21 cellular contexts compared by ENCODE assay signal in the genomic region with DNA sequence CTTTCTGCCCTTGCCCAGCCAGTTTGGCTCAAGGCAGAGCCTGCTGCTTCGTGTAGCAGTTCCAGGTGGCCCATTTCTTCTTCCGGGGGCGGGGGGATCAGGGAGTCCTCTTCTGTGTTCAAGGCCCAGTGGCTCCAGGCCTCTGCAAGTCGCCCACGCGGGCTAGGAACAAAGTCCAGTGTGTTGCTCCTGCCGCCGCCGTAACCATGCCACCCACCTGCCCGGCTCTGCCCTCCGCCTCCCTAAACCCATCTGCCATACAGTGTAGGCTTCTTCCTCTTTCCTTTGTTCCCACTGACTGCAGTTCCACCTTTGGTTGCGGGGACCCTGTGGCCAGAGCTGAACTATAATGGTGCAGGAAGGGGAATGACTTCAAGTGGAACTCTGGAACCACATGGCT. TPM values are rescaled to one million over a fixed set of nuclear protein-coding genes. Genes with fewer than 3 reads are reported as not detected.
DNase-seq lines count a peak whose midpoint lies in the region; ATAC-seq, FAIRE-seq and TF ChIP-seq lines count a peak whose summit lies in the region.
"Had no signal": no experiment of that assay in that cellular context is flagged by ENCODE, and none has a peak within 500 bp of the region (broad histone marks: within the 10 kb centered on the region; RNA-seq: fewer than 3 reads in every experiment).

No MANE protein-coding gene starts in this region.

- TF ChIP-seq EP300 in HepG2 (IDR thresholded peaks at IDR 0.05; ENCODE audit: low read depth in 2 of 2, low read length in 2 of 2), result no peak
- TF ChIP-seq EP300 in HepG2 (CRISPR knock-in tag; IDR thresholded peaks at IDR 0.05; ENCODE audit: borderline replicate concordance), result no peak
- no peak for TF ChIP-seq EP300 in sigmoid colon (IDR thresholded peaks at IDR 0.05)

- peak; percentile 11; the same call in 2 of the 3 replicates for ATAC-seq in HepG2
- ATAC-seq: activated T-cell treated with anti-CD3 and anti-CD28 coated beads, Interleukin-2, amount 50 U/mL, for 72 hours had no signal

- TF ChIP-seq CTCF in HepG2 (CRISPR knock-in tag; IDR thresholded peaks at IDR 0.05) (no peak), type B pancreatic cell (conservative IDR thresholded peaks at IDR 0.05) (no peak), sigmoid colon (IDR thresholded peaks at IDR 0.05) (no peak)

- peaks cover 19 to 25% of the 10 kb centered on the region in 2 experiments for H3K36me3 ChIP-seq in HepG2 (replicated peaks in 1 of 2; ENCODE audit: control insufficient read depth in 1 of 2, insufficient read depth in 2 of 2, low read length in 2 of 2)
- H3K36me3 ChIP-seq in sigmoid colon, result no peaks in the 10 kb centered on the region
- H3K36me3 ChIP-seq: colonic mucosa, neutrophil had no signal

- WGBS in HepG2 (ENCODE audit: low lambda C conversion rate), result 64% methylated on average over 11 of the region's 12 CpGs
- 26 to 69% methylated on average over 12 of the region's 12 CpGs for WGBS in sigmoid colon, 2 donors

- H3K27ac ChIP-seq in HepG2 (ENCODE audit: extremely low read length, insufficient read depth, low read length), result no peak overlapping the region
- no peak overlapping the region for H3K27ac ChIP-seq in sigmoid colon
- H3K27ac ChIP-seq: colonic mucosa, neutrophil had no signal

- H3K4me1 ChIP-seq in HepG2 (ENCODE audit: insufficient read depth, low read length) (peaks cover 35% of the 10 kb centered on the region), sigmoid colon (peaks cover 0 to 16% (median 6%) of the 10 kb centered on the region in 4 donors)
- H3K4me1 ChIP-seq: colonic mucosa had no signal

- TF ChIP-seq RAD21 in HepG2 (CRISPR knock-in tag; IDR thresholded peaks at IDR 0.05), result no peak

- H3K4me3 Mint-ChIP-seq in type B pancreatic cell, result no peak overlapping the region
- H3K4me3 Mint-ChIP-seq: activated naive CD8-positive, alpha-beta T cell; activated T-cell treated with anti-CD3 and anti-CD28 coated beads, Interleukin-2, amount 50 U/mL, for 72 hours had no signal

- H4K20me1 ChIP-seq in HepG2 (ENCODE audit: insufficient read depth, low read length), result no peaks in the 10 kb centered on the region

- H3K27me3 ChIP-seq in HepG2 (ENCODE audit: control insufficient read depth in 1 of 2, insufficient read depth in 2 of 2, low read length in 2 of 2) (no peaks in the 10 kb centered on the region), sigmoid colon (peaks cover 0 to 8% (median 0%) of the 10 kb centered on the region in 3 donors)
- H3K27me3 ChIP-seq: BLaER1 treated with 17β-estradiol and CSF1 and Interleukin-3, amounts not matched to agents 10 nM and 100 nM; colonic mucosa; neutrophil; stomach had no signal

- POLR2A ChIA-PET in HepG2 (lab: Yijun Ruan, JAX), result interaction anchor here (1.1 kb wide), 1 partner anchor 51 kb away, joined by 3 read pairs; a partner anchor contains a TSS

- H3K36me3 Mint-ChIP-seq in type B pancreatic cell, result peaks cover 4% of the 10 kb centered on the region
- H3K36me3 Mint-ChIP-seq: activated naive CD8-positive, alpha-beta T cell had no signal

- peak overlapping the region; percentile 20; the same call in 1 of the 2 replicates for H3K4me2 ChIP-seq in HepG2 (ENCODE audit: low read depth, low read length)

- H3K4me3 ChIP-seq in HepG2 (replicated peaks in 1 of 3; ENCODE audit: insufficient read depth in 1 of 3, low read depth in 2 of 3, low read length in 3 of 3) (no peak overlapping the region), sigmoid colon (no peak overlapping the region)
- H3K4me3 ChIP-seq: BLaER1 treated with 17β-estradiol and CSF1 and Interleukin-3, amounts not matched to agents 10 nM and 100 nM; colonic mucosa; stomach had no signal

- H3K9ac ChIP-seq in HepG2 (ENCODE audit: insufficient read depth, low read depth, low read length), result no peak overlapping the region

- H3K27ac Mint-ChIP-seq in type B pancreatic cell, result peak overlapping the region; percentile 54
- H3K27ac Mint-ChIP-seq: activated naive CD8-positive, alpha-beta T cell; activated T-cell treated with anti-CD3 and anti-CD28 coated beads, Interleukin-2, amount 50 U/mL, for 72 hours had no signal

- no peaks in the 10 kb centered on the region for H3K9me3 ChIP-seq in HepG2 (ENCODE audit: low read length)
- H3K9me3 ChIP-seq in sigmoid colon, result no peaks in the 10 kb centered on the region
- H3K9me3 ChIP-seq: BLaER1 treated with 17β-estradiol and CSF1 and Interleukin-3, amounts not matched to agents 10 nM and 100 nM; colonic mucosa; neutrophil; stomach had no signal

- H3K9me3 Mint-ChIP-seq in type B pancreatic cell, result no peaks in the 10 kb centered on the region
- H3K9me3 Mint-ChIP-seq: activated T-cell treated with anti-CD3 and anti-CD28 coated beads, Interleukin-2, amount 50 U/mL, for 72 hours had no signal

- TF ChIP-seq POLR2A in HepG2 (IDR thresholded peaks at IDR 0.05; ENCODE audit: insufficient read depth in 1 of 2, low read depth in 2 of 2, low read length in 2 of 2), result no peak
- TF ChIP-seq POLR2A in sigmoid colon (IDR thresholded peaks at IDR 0.05), result no peak

- H3K79me2 ChIP-seq in HepG2 (ENCODE audit: insufficient read depth, low read length), result peaks cover 34% of the 10 kb centered on the region

- in situ Hi-C loops in HepG2 (cut with HindIII; ENCODE audit: extremely low pct_ligation_motif_present, low pct_unique_long_range_greater_than_20kb), result loop anchor here (10.0 kb wide), 1 partner anchor 52 kb away; a partner anchor contains a TSS

- H3K4me1 Mint-ChIP-seq in type B pancreatic cell (ENCODE audit: unreplicated experiment), result peaks cover 28% of the 10 kb centered on the region

- DNase-seq in NOMO-1 treated with DMSO at 0.1 percent for 48 hours (lab: John Stamatoyannopoulos, UW; ENCODE audit: unreplicated experiment) (peak; percentile 3), NOMO-1 treated with dmso at 0.1 percent for 144 hours (lab: John Stamatoyannopoulos, UW; ENCODE audit: unreplicated experiment) (no peak), SW480 (ENCODE audit: low spot score) (peak; percentile 73), HepG2 (ENCODE audit: low spot score) (no peak), type B pancreatic cell (ENCODE audit: extremely low spot score, unreplicated experiment) (no peak), sigmoid colon (no peak), anterior cingulate cortex (lab: John Stamatoyannopoulos, UW) (no peak)
- no peak for DNase-seq in central memory CD4-positive, alpha-beta T cell
- DNase-seq: activated CD4-positive, alpha-beta T cell treated with anti-CD3 and anti-CD28 coated beads for 4 hours; activated T-cell treated with anti-CD3 and anti-CD28 coated beads, Interleukin-2, amount 50 U/mL, for 72 hours; colonic mucosa; left cardiac atrium; midbrain; MV-4-11; NCI-H2029 treated with DMSO at 0.1 percent for 48 hours; stimulated activated CD4-positive, alpha-beta T cell treated with anti-CD3 and anti-CD28 coated beads, Interleukin-4, amount 100 ng/mL, for 4 hours; stomach had no signal

- H2AFZ ChIP-seq in HepG2 (ENCODE audit: low read length), result no peak overlapping the region

- no TSS peak for BruUV-seq in HepG2 (replicated peaks; lab: Mats Ljungman, UMichigan)

- intact Hi-C loops in HepG2 (cut with micrococcal nuclease; ENCODE audit: unreplicated experiment), result no loop called here
- intact Hi-C loops in sigmoid colon (cut with DNase I), result no loop called here

- CTCF ChIA-PET in HepG2 (lab: Yijun Ruan, JAX; ENCODE audit: low intra/inter-chr PET ratio, low total read pairs), result no interaction called here

- FAIRE-seq in HepG2 (lab: Jason Lieb, UNC), result no peak
- FAIRE-seq: A204.1 had no signal

- H3K27me3 Mint-ChIP-seq in type B pancreatic cell, result no peaks in the 10 kb centered on the region
- H3K27me3 Mint-ChIP-seq: activated naive CD8-positive, alpha-beta T cell had no signal

RNA-seq across cellular contexts. Expression of a gene that starts 43.9 kb away (rescaled TPM):
- total RNA-seq in HepG2 (2016; rRNA removed; fragmentation: Illumina TruSeq; extraction: Trizol) (21.0 and 25.5 TPM in 2 replicates), type B pancreatic cell (ENCODE audit: low replicate concordance) (35.2 and 38.2 TPM in 2 replicates), sigmoid colon (10 to 100 TPM; 64.2 to 96.9 (median 89.1) TPM)
- total RNA-seq in HepG2 (2016; cell fraction: cytosol; rRNA removed; fragmentation: Illumina TruSeq; extraction: Trizol; ENCODE audit: low read depth), result 4.5 and 4.8 TPM in 2 replicates
- 19.0 and 26.0 TPM in 2 replicates for total RNA-seq in HepG2 (2016; cell fraction: insoluble cytoplasmic fraction; rRNA removed; fragmentation: Illumina TruSeq; extraction: Trizol)
- 20.6 and 21.0 TPM in 2 replicates for total RNA-seq in HepG2 (2016; cell fraction: membrane; rRNA removed; fragmentation: Illumina TruSeq; extraction: Trizol)
- 15.5 and 17.7 TPM in 2 replicates for total RNA-seq in HepG2 (2016; cell fraction: nucleus; rRNA removed; fragmentation: Illumina TruSeq; extraction: Trizol)
- polyA plus RNA-seq in HepG2 (2011; rRNA removed) (44.1 and 45.7 TPM in 2 replicates), sigmoid colon (10 to 100 TPM; 12.6 to 31.2 (median 13.9) TPM)
- 30.8 and 42.8 TPM in 2 replicates for polyA plus RNA-seq in HepG2 (2011; cell fraction: cytosol; rRNA removed)
- 50.7 and 72.8 TPM in 2 replicates for polyA plus RNA-seq in HepG2 (2011; cell fraction: nucleus; rRNA removed)
- polyA plus RNA-seq in HepG2 (2012), result 18.6 and 23.1 TPM in 2 replicates
- polyA plus RNA-seq in HepG2 (2016; cell fraction: cytosol; fragmentation: Illumina TruSeq; extraction: Trizol; ENCODE audit: low read depth), result 5.2 and 5.4 TPM in 2 replicates
- 26.4 and 31.7 TPM in 2 replicates for polyA plus RNA-seq in HepG2 (2016; cell fraction: insoluble cytoplasmic fraction; fragmentation: Illumina TruSeq; extraction: Trizol; ENCODE audit: low read depth)
- 19.0 and 19.4 TPM in 2 replicates for polyA plus RNA-seq in HepG2 (2016; cell fraction: membrane; fragmentation: Illumina TruSeq; extraction: Trizol; ENCODE audit: low read depth)
- polyA plus RNA-seq in HepG2 (2016; cell fraction: nucleus; fragmentation: Illumina TruSeq; extraction: Trizol; ENCODE audit: insufficient read depth, low read depth), result 33.8 and 35.3 TPM in 2 replicates
- 59.4 and 75.9 TPM in 2 replicates for polyA minus RNA-seq in HepG2 (2011; rRNA and poly(A)+ RNA removed; ENCODE audit: low replicate concordance)
- polyA minus RNA-seq in HepG2 (2011; cell fraction: cytosol; rRNA and poly(A)+ RNA removed), result 19.9 and 20.3 TPM in 2 replicates
- polyA minus RNA-seq in HepG2 (2011; cell fraction: nucleus; rRNA and poly(A)+ RNA removed), result 20.2 and 21.3 TPM in 2 replicates

RNA-seq across cellular contexts. Expression of a gene that starts 51.1 kb away (rescaled TPM):
- total RNA-seq in HepG2 (2016; rRNA removed; fragmentation: Illumina TruSeq; extraction: Trizol) (48.5 and 99.8 TPM in 2 replicates), type B pancreatic cell (ENCODE audit: low replicate concordance) (115 and 155 TPM in 2 replicates), sigmoid colon (1 to 10 TPM; 4.8 to 9.7 (median 7.7) TPM)
- total RNA-seq in HepG2 (2016; cell fraction: cytosol; rRNA removed; fragmentation: Illumina TruSeq; extraction: Trizol; ENCODE audit: low read depth), result 16.1 and 17.5 TPM in 2 replicates
- total RNA-seq in HepG2 (2016; cell fraction: insoluble cytoplasmic fraction; rRNA removed; fragmentation: Illumina TruSeq; extraction: Trizol), result 42.2 and 99.6 TPM in 2 replicates
- 29.0 and 31.7 TPM in 2 replicates for total RNA-seq in HepG2 (2016; cell fraction: membrane; rRNA removed; fragmentation: Illumina TruSeq; extraction: Trizol)
- 111 and 135 TPM in 2 replicates for total RNA-seq in HepG2 (2016; cell fraction: nucleus; rRNA removed; fragmentation: Illumina TruSeq; extraction: Trizol)
- polyA plus RNA-seq in HepG2 (2011; rRNA removed) (98.5 and 116 TPM in 2 replicates), sigmoid colon (10 to 100 TPM in 1 of 3 donors, 1 to 10 TPM in 2; 1.2 to 15.6 (median 1.8) TPM)
- 75.5 and 97.3 TPM in 2 replicates for polyA plus RNA-seq in HepG2 (2011; cell fraction: cytosol; rRNA removed)
- polyA plus RNA-seq in HepG2 (2011; cell fraction: nucleus; rRNA removed), result 240 and 289 TPM in 2 replicates
- 93.9 and 95.7 TPM in 2 replicates for polyA plus RNA-seq in HepG2 (2012)
- 6.8 and 7.3 TPM in 2 replicates for polyA plus RNA-seq in HepG2 (2016; cell fraction: cytosol; fragmentation: Illumina TruSeq; extraction: Trizol; ENCODE audit: low read depth)
- polyA plus RNA-seq in HepG2 (2016; cell fraction: insoluble cytoplasmic fraction; fragmentation: Illumina TruSeq; extraction: Trizol; ENCODE audit: low read depth), result 34.4 and 38.1 TPM in 2 replicates
- polyA plus RNA-seq in HepG2 (2016; cell fraction: membrane; fragmentation: Illumina TruSeq; extraction: Trizol; ENCODE audit: low read depth), result 12.8 and 15.4 TPM in 2 replicates
- 220 and 224 TPM in 2 replicates for polyA plus RNA-seq in HepG2 (2016; cell fraction: nucleus; fragmentation: Illumina TruSeq; extraction: Trizol; ENCODE audit: insufficient read depth, low read depth)
- 0.19 and 231 TPM in 2 replicates for polyA minus RNA-seq in HepG2 (2011; rRNA and poly(A)+ RNA removed; ENCODE audit: low replicate concordance)
- 83.9 and 88.1 TPM in 2 replicates for polyA minus RNA-seq in HepG2 (2011; cell fraction: cytosol; rRNA and poly(A)+ RNA removed)
- polyA minus RNA-seq in HepG2 (2011; cell fraction: nucleus; rRNA and poly(A)+ RNA removed), result 66.0 and 71.1 TPM in 2 replicates

RNA-seq across cellular contexts. Expression of a gene that starts 54.8 kb away (rescaled TPM):
- total RNA-seq in HepG2 (2016; rRNA removed; fragmentation: Illumina TruSeq; extraction: Trizol) (10.5 and 11.4 TPM in 2 replicates), type B pancreatic cell (ENCODE audit: low replicate concordance) (29.5 and 49.5 TPM in 2 replicates), sigmoid colon (10 to 100 TPM; 21.7 to 49.6 (median 31.9) TPM)
- 2.5 and 3.7 TPM in 2 replicates for total RNA-seq in HepG2 (2016; cell fraction: cytosol; rRNA removed; fragmentation: Illumina TruSeq; extraction: Trizol; ENCODE audit: low read depth)
- 8.8 and 14.5 TPM in 2 replicates for total RNA-seq in HepG2 (2016; cell fraction: insoluble cytoplasmic fraction; rRNA removed; fragmentation: Illumina TruSeq; extraction: Trizol)
- total RNA-seq in HepG2 (2016; cell fraction: membrane; rRNA removed; fragmentation: Illumina TruSeq; extraction: Trizol), result 3.3 and 4.2 TPM in 2 replicates
- total RNA-seq in HepG2 (2016; cell fraction: nucleus; rRNA removed; fragmentation: Illumina TruSeq; extraction: Trizol), result 18.4 and 18.7 TPM in 2 replicates
- polyA plus RNA-seq in HepG2 (2011; rRNA removed) (13.7 and 15.3 TPM in 2 replicates), sigmoid colon (10 to 100 TPM in 2 of 3 donors, 1 to 10 TPM in 1; 5.1 to 32.9 (median 12.6) TPM)
- polyA plus RNA-seq in HepG2 (2011; cell fraction: cytosol; rRNA removed), result 4.9 and 5.0 TPM in 2 replicates
- 123 and 139 TPM in 2 replicates for polyA plus RNA-seq in HepG2 (2011; cell fraction: nucleus; rRNA removed)
- polyA plus RNA-seq in HepG2 (2012), result 9.9 and 12.7 TPM in 2 replicates
- 1.2 and 1.5 TPM in 2 replicates for polyA plus RNA-seq in HepG2 (2016; cell fraction: cytosol; fragmentation: Illumina TruSeq; extraction: Trizol; ENCODE audit: low read depth)
- 6.8 and 7.5 TPM in 2 replicates for polyA plus RNA-seq in HepG2 (2016; cell fraction: insoluble cytoplasmic fraction; fragmentation: Illumina TruSeq; extraction: Trizol; ENCODE audit: low read depth)
- polyA plus RNA-seq in HepG2 (2016; cell fraction: membrane; fragmentation: Illumina TruSeq; extraction: Trizol; ENCODE audit: low read depth), result 1.9 and 2.7 TPM in 2 replicates
- 44.2 and 47.7 TPM in 2 replicates for polyA plus RNA-seq in HepG2 (2016; cell fraction: nucleus; fragmentation: Illumina TruSeq; extraction: Trizol; ENCODE audit: insufficient read depth, low read depth)
- 19.3 and 22.3 TPM in 2 replicates for polyA minus RNA-seq in HepG2 (2011; rRNA and poly(A)+ RNA removed; ENCODE audit: low replicate concordance)
- 4.7 and 5.5 TPM in 2 replicates for polyA minus RNA-seq in HepG2 (2011; cell fraction: cytosol; rRNA and poly(A)+ RNA removed)
- 30.8 and 32.9 TPM in 2 replicates for polyA minus RNA-seq in HepG2 (2011; cell fraction: nucleus; rRNA and poly(A)+ RNA removed)

Comparison
In these comparisons a context has a peak if more than half of its experiments do, and no peak if none do; other contexts are left out.
1. DNase-seq: peak in NOMO-1 treated with DMSO at 0.1 percent for 48 hours (single experiment) and SW480 (single experiment); none in NOMO-1 treated with dmso at 0.1 percent for 144 hours (single experiment), HepG2 (single experiment), type B pancreatic cell (single experiment), sigmoid colon (single experiment), central memory CD4-positive, alpha-beta T cell (single experiment) and anterior cingulate cortex (0 of 58).